24 cellular contexts compared by ENCODE assay signal in genomic region chrX:100812216-100813158, GRCh38. TPM values are rescaled to one million over a fixed set of nuclear protein-coding genes. Genes with fewer than 3 reads are reported as not detected.
DNase-seq lines count a peak whose midpoint lies in the region; TF ChIP-seq lines count a peak whose summit lies in the region.
"Had no signal": no experiment of that assay in that cellular context is flagged by ENCODE, and none has a peak within 500 bp of the region (broad histone marks: within the 10 kb centered on the region; RNA-seq: fewer than 3 reads in every experiment).

No MANE protein-coding gene starts in this region.

- H3F3A ChIP-seq in PC-9 (ENCODE audit: insufficient read depth, low read depth), result no peaks in the 10 kb centered on the region

- H3K27ac Mint-ChIP-seq in Calu3 (ENCODE audit: unreplicated experiment), result peak overlapping the region; percentile 96
- H3K27ac Mint-ChIP-seq: activated naive CD8-positive, alpha-beta T cell treated with anti-CD3 and anti-CD28 coated beads, Interleukin-2, amount 10 ng/mL, durations not matched to agents 7 days and 5 days; brain; mesothelial cell of epicardium had no signal

- H3K4me3 Mint-ChIP-seq in Calu3 (ENCODE audit: low read depth, unreplicated experiment), result peak overlapping the region; percentile 65
- H3K4me3 Mint-ChIP-seq: activated naive CD8-positive, alpha-beta T cell treated with anti-CD3 and anti-CD28 coated beads, Interleukin-2, amount 10 ng/mL, durations not matched to agents 7 days and 5 days; brain; mesothelial cell of epicardium; neural crest cell had no signal

- intact Hi-C loops in Calu3 (cut with micrococcal nuclease; ENCODE audit: unreplicated experiment), result no loop called here
- intact Hi-C loops in PC-9 (cut with micrococcal nuclease; ENCODE audit: unreplicated experiment), result no loop called here
- intact Hi-C loops in esophagus squamous epithelium (cut with DNase I), result no loop called here
- intact Hi-C loops in lower leg skin (cut with DNase I; ENCODE audit: low total_unique reads), result no loop called here

- H4K20me1 ChIP-seq in PC-9 (ENCODE audit: insufficient read depth), result no peaks in the 10 kb centered on the region
- H4K20me1 ChIP-seq: BLaER1 had no signal

- peaks cover 7% of the 10 kb centered on the region for H3K9me3 Mint-ChIP-seq in Calu3 (ENCODE audit: low read depth, unreplicated experiment)
- H3K9me3 Mint-ChIP-seq: activated naive CD8-positive, alpha-beta T cell treated with anti-CD3 and anti-CD28 coated beads, Interleukin-2, amount 10 ng/mL, durations not matched to agents 7 days and 5 days had no signal

- DNase-seq in Calu3 (peak; percentile 23), PC-9 (peak in 1 of 2 experiments; percentile 41), esophagus squamous epithelium (lab: John Stamatoyannopoulos, UW) (no peak), mucosa of gallbladder (ENCODE audit: low spot score) (peak; percentile 10), lower leg skin (ENCODE audit: low spot score in 2 of 2) (no peak), SHP77 (lab: John Stamatoyannopoulos, UW) (no peak), erythroblast (lab: John Stamatoyannopoulos, UW) (no peak)
- no peak for DNase-seq in stimulated activated CD4-positive, alpha-beta T cell treated with anti-CD3 and anti-CD28 coated beads, Interleukin-2, amount 100 ng/mL, for 48 hours
- DNase-seq: activated CD4-positive, alpha-beta T cell treated with anti-CD3 and anti-CD28 coated beads, Interleukin-2, amount 50 U/mL, for 4 hours; activated CD8-positive, alpha-beta memory T cell treated with anti-CD3 and anti-CD28 coated beads, Interleukin-2, amount 50 U/mL, for 48 hours; activated naive CD8-positive, alpha-beta T cell treated with anti-CD3 and anti-CD28 coated beads, Interleukin-2, amount 10 ng/mL, durations not matched to agents 7 days and 5 days; cortex of kidney; hypothalamus; left cardiac atrium; NCI-H1436 treated with DMSO at 0.1 percent for 48 hours; stimulated activated CD4-positive, alpha-beta T cell treated with anti-CD3 and anti-CD28 coated beads, Interleukin-4, amount 100 ng/mL, for 24 hours; WERI-Rb-1 had no signal

- WGBS in esophagus squamous epithelium, 2 donors, result 20 to 42% methylated on average over 1 to 8 of the region's 12 CpGs
- WGBS in lower leg skin, 2 donors, result 47 to 53% methylated on average over 12 of the region's 12 CpGs

- TF ChIP-seq CTCF in Calu3 (IDR thresholded peaks at IDR 0.05; ENCODE audit: unreplicated experiment) (no peak), PC-9 (conservative IDR thresholded peaks at IDR 0.05) (no peak), esophagus squamous epithelium (IDR thresholded peaks at IDR 0.05) (no peak), lower leg skin (IDR thresholded peaks at IDR 0.05) (no peak)

- TF ChIP-seq POLR2A in esophagus squamous epithelium (IDR thresholded peaks at IDR 0.05), result no peak
- no peak for TF ChIP-seq POLR2A in lower leg skin (IDR thresholded peaks at IDR 0.05)
- no peak for TF ChIP-seq POLR2A in erythroblast (IDR thresholded peaks at IDR 0.05; ENCODE audit: low read length)

- H3K4me3 ChIP-seq in PC-9 (no peak overlapping the region), esophagus squamous epithelium (no peak overlapping the region), lower leg skin (ENCODE audit: low read depth, poor library complexity, severe bottlenecking) (no peak overlapping the region)
- H3K4me3 ChIP-seq: A549, BLaER1, prostate gland, skin epidermis had no signal

- no peaks in the 10 kb centered on the region for H3K27me3 Mint-ChIP-seq in Calu3 (ENCODE audit: unreplicated experiment)

- CTCF ChIA-PET in Calu3 (lab: Charles Lee), result interaction anchor here (1.2 kb wide), 1 partner anchor 44 kb away, joined by 3 read pairs; no protein-coding TSS in a partner anchor
- CTCF ChIA-PET in PC-9 (lab: Charles Lee), result no interaction called here

- H3K36me3 ChIP-seq in PC-9 (ENCODE audit: low read depth), result no peaks in the 10 kb centered on the region
- H3K36me3 ChIP-seq in esophagus squamous epithelium, result no peaks in the 10 kb centered on the region
- H3K36me3 ChIP-seq: BLaER1, prostate gland, WERI-Rb-1 had no signal

- peaks cover 17% of the 10 kb centered on the region for H3K4me1 ChIP-seq in PC-9 (replicated peaks; ENCODE audit: insufficient read depth)
- H3K4me1 ChIP-seq in esophagus squamous epithelium, result peaks cover 0 to 16% (median 0%) of the 10 kb centered on the region in 3 donors
- H3K4me1 ChIP-seq: A549, BLaER1, prostate gland had no signal

- H3K9me3 ChIP-seq in PC-9 (ENCODE audit: insufficient read depth, low read depth) (no peaks in the 10 kb centered on the region), esophagus squamous epithelium (no peaks in the 10 kb centered on the region)
- H3K9me3 ChIP-seq: A549, BLaER1, prostate gland had no signal

- TSS peak; percentile 35 for BruUV-seq in Calu3 (replicated peaks; lab: Mats Ljungman, UMichigan)
- TSS peak; percentile 90 for BruUV-seq in PC-9 (replicated peaks; lab: Mats Ljungman, UMichigan)

- H3K27ac ChIP-seq in PC-9 (peak overlapping the region; percentile 3; the same call in 1 of the 2 replicates), esophagus squamous epithelium (peak overlapping the region; percentile 3 to 78 (median 51))
- H3K27ac ChIP-seq: A549, BLaER1, prostate gland, skin epidermis, WERI-Rb-1 had no signal

- no peaks in the 10 kb centered on the region for H3K79me2 ChIP-seq in PC-9 (ENCODE audit: low read depth)

- H3K27me3 ChIP-seq in PC-9 (ENCODE audit: insufficient read depth, low read depth) (no peaks in the 10 kb centered on the region), esophagus squamous epithelium (peaks cover 0 to 7% (median 0%) of the 10 kb centered on the region in 4 donors)
- H3K27me3 ChIP-seq: BLaER1 had no signal

- H3K4me1 Mint-ChIP-seq in Calu3 (ENCODE audit: low read depth, unreplicated experiment), result peaks cover 55% of the 10 kb centered on the region
- H3K4me1 Mint-ChIP-seq: activated naive CD8-positive, alpha-beta T cell treated with anti-CD3 and anti-CD28 coated beads, Interleukin-2, amount 10 ng/mL, durations not matched to agents 7 days and 5 days; brain; neural crest cell had no signal

- H3K36me3 Mint-ChIP-seq in Calu3 (ENCODE audit: insufficient read depth, unreplicated experiment), result peaks cover 21% of the 10 kb centered on the region
- H3K36me3 Mint-ChIP-seq: activated naive CD8-positive, alpha-beta T cell treated with anti-CD3 and anti-CD28 coated beads, Interleukin-2, amount 10 ng/mL, durations not matched to agents 7 days and 5 days; brain; mesothelial cell of epicardium had no signal

- no peak overlapping the region for H3K4me2 ChIP-seq in PC-9
- H3K4me2 ChIP-seq: A549, BLaER1 had no signal

- peak overlapping the region; percentile 43; the same call in 1 of the 2 replicates for H2AFZ ChIP-seq in PC-9

- H3K9me2 ChIP-seq in PC-9 (ENCODE audit: insufficient read depth), result no peaks in the 10 kb centered on the region

- POLR2A ChIA-PET in PC-9 (lab: Charles Lee; ENCODE audit: unreplicated experiment), result interaction anchor here (0.6 kb wide), 1 partner anchor 10 kb away, joined by 5 read pairs; no protein-coding TSS in a partner anchor

RNA-seq across cellular contexts. Expression of gene CSTF2, which starts 7.7 kb away (rescaled TPM):
- total RNA-seq in Calu3 (2022) (66.3 and 67.2 TPM in 2 replicates), PC-9 (2021) (18.5 and 24.1 TPM in 2 replicates), esophagus squamous epithelium (10 to 100 TPM; 19.3 to 34.8 (median 24.9) TPM), mucosa of gallbladder (19.5 TPM), lower leg skin (10 to 100 TPM in 3 of 4 donors, 1 to 10 TPM in 1; 8.0 to 10.9 (median 10.6) TPM)

Comparison
In these comparisons a context has a peak if more than half of its experiments do, and no peak if none do; other contexts are left out.
1. DNase-seq: peak in Calu3 (single experiment) and mucosa of gallbladder (single experiment); none in esophagus squamous epithelium (single experiment), stimulated activated CD4-positive, alpha-beta T cell treated with anti-CD3 and anti-CD28 coated beads, Interleukin-2, amount 100 ng/mL, for 48 hours (0 of 2), lower leg skin (0 of 2), SHP77 (0 of 2) and erythroblast (0 of 2).